1 cellular context compared by ENCODE assay signal in genomic region chr11:117907276-117908110, GRCh38.
TF ChIP-seq lines count a peak whose summit lies in the region.

No MANE protein-coding gene starts in this region.

TF ChIP-seq in K562, 482 proteins besides CTCF, POLR2A, EP300 and RAD21 (continued from another document and continues in another):
- TF ChIP-seq PKNOX1 (IDR thresholded peaks at IDR 0.05) (peak; percentile 95), SLC30A9 (CRISPR knock-in tag; IDR thresholded peaks at IDR 0.05) (no peak), KAT7 (CRISPR knock-in tag; IDR thresholded peaks at IDR 0.05; ENCODE audit: borderline replicate concordance) (no peak), NR3C1 (CRISPR knock-in tag; IDR thresholded peaks at IDR 0.05) (no peak), GABPB2 (CRISPR knock-in tag; conservative IDR thresholded peaks at IDR 0.05) (no peak), FOS (IDR thresholded peaks at IDR 0.05; ENCODE audit: extremely low read depth, insufficient read length) (peak; percentile 2), ATF1 (CRISPR knock-in tag; IDR thresholded peaks at IDR 0.05) (no peak), ATF1 (tag; IDR thresholded peaks at IDR 0.05) (peak; percentile 89), EHMT2 (IDR thresholded peaks at IDR 0.05) (no peak; the same call in 1 of the 2 replicates), HNRNPK (IDR thresholded peaks at IDR 0.05; ENCODE audit: low read depth, low read length, poor library complexity, severe bottlenecking) (no peak), SREBF1 (IDR thresholded peaks at IDR 0.05; ENCODE audit: borderline replicate concordance, low read depth, low read length) (peak; percentile 99), ZNF12 (CRISPR knock-in tag; IDR thresholded peaks at IDR 0.05) (no peak), NFRKB (IDR thresholded peaks at IDR 0.05; ENCODE audit: low read depth) (peak; percentile 83; the same call in 1 of the 2 replicates), HMBOX1 (IDR thresholded peaks at IDR 0.05) (peak; percentile 42; the same call in 1 of the 2 replicates), KLF13 (tag; IDR thresholded peaks at IDR 0.05; ENCODE audit: borderline replicate concordance, low read depth) (peak; percentile 38; the same call in 1 of the 2 replicates), C11orf30 (IDR thresholded peaks at IDR 0.05; ENCODE audit: low read depth) (no peak), ATF3 (IDR thresholded peaks at IDR 0.05) (peak; percentile 95), ATF3 (CRISPR knock-in tag; conservative IDR thresholded peaks at IDR 0.05) (no peak; the same call in 1 of the 2 replicates), ZNF764 (CRISPR knock-in tag; IDR thresholded peaks at IDR 0.05; ENCODE audit: low read depth) (no peak), ARID3B (CRISPR knock-in tag; IDR thresholded peaks at IDR 0.05; ENCODE audit: borderline replicate concordance) (no peak), ATF6 (CRISPR knock-in tag; IDR thresholded peaks at IDR 0.05) (0 out of 2 replicates have a peak, but pooled peaks have one; percentile 18), ZNF282 (CRISPR knock-in tag; IDR thresholded peaks at IDR 0.05) (no peak), SMAD1 (IDR thresholded peaks at IDR 0.05; ENCODE audit: low read depth, low read length, partially characterized antibody) (peak; percentile 53), ILK (tag; IDR thresholded peaks at IDR 0.05; ENCODE audit: borderline replicate concordance, low read depth) (no peak), ZNF24 (IDR thresholded peaks at IDR 0.05) (peak; percentile 99), CREM (IDR thresholded peaks at IDR 0.05; ENCODE audit: low read depth) (peak; percentile 92), BCL6 (CRISPR knock-in tag; IDR thresholded peaks at IDR 0.05) (no peak), PML (IDR thresholded peaks at IDR 0.05; ENCODE audit: low read length) (no peak; the same call in 1 of the 2 replicates), ZNF785 (CRISPR knock-in tag; IDR thresholded peaks at IDR 0.05) (no peak), HCFC1 (IDR thresholded peaks at IDR 0.05; ENCODE audit: low read depth, low read length) (no peak), ZNF280B (CRISPR knock-in tag; IDR thresholded peaks at IDR 0.05) (no peak), HLTF (IDR thresholded peaks at IDR 0.05) (0 out of 2 replicates have a peak, but pooled peaks have one; percentile 61), SMARCA5 (IDR thresholded peaks at IDR 0.05) (0 out of 2 replicates have a peak, but pooled peaks have one; percentile 36), PBX2 (CRISPR knock-in tag; IDR thresholded peaks at IDR 0.05; ENCODE audit: low read depth) (no peak), PBX2 (tag; conservative IDR thresholded peaks at IDR 0.05; ENCODE audit: low read depth) (peak; percentile 82), NR4A1 (CRISPR knock-in tag; IDR thresholded peaks at IDR 0.05) (no peak), NR4A1 (tag; IDR thresholded peaks at IDR 0.05) (0 out of 2 replicates have a peak, but pooled peaks have one; percentile 32), MAFG (tag; conservative IDR thresholded peaks at IDR 0.05) (no peak), EGR1 (conservative IDR thresholded peaks at IDR 0.05) (peak; percentile 94), USF1 (CRISPR knock-in tag; IDR thresholded peaks at IDR 0.05) (no peak), NCOA4 (IDR thresholded peaks at IDR 0.05; ENCODE audit: partially characterized antibody) (no peak), HES1 (IDR thresholded peaks at IDR 0.05; ENCODE audit: low read depth) (0 out of 2 replicates have a peak, but pooled peaks have one; percentile 24), ZNF253 (CRISPR knock-in tag; conservative IDR thresholded peaks at IDR 0.05) (no peak)
